In the genomic region with DNA sequence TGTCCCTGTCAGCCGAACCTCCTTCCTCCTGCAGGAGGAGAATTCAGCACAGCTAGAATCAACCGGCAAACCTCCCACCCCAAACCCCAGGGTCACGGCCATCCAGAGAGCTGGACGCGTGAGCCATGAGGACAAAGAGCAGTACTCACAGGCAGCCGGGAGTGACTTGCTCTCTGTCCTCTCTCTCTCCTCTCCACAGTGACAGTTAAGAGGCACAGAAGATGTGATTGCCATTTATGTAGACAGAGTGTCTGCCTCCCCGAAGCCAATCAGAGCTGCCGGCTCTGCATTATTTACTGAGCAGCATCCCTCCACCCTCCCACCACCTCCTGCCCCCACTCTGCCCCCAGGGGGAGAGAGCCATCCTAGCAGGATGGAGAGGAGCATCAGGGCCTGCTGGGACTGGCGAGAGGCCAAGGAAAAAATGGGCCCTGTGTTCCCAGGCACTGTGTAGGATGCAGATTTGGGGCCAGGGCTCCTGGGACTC, we compare ENCODE assay signal across 1 cellular context.
TF ChIP-seq lines count a peak whose summit lies in the region.

No MANE protein-coding gene starts in this region.

TF ChIP-seq in HepG2, 621 proteins besides CTCF, POLR2A, EP300 and RAD21 (continued from another document and continues in another):
- TF ChIP-seq, protein P1, sequence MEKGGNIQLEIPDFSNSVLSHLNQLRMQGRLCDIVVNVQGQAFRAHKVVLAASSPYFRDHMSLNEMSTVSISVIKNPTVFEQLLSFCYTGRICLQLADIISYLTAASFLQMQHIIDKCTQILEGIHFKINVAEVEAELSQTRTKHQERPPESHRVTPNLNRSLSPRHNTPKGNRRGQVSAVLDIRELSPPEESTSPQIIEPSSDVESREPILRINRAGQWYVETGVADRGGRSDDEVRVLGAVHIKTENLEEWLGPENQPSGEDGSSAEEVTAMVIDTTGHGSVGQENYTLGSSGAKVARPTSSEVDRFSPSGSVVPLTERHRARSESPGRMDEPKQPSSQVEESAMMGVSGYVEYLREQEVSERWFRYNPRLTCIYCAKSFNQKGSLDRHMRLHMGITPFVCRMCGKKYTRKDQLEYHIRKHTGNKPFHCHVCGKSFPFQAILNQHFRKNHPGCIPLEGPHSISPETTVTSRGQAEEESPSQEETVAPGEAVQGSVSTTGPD (CRISPR knock-in tag; IDR thresholded peaks at IDR 0.05), result no peak
- TF ChIP-seq KLF15 (CRISPR knock-in tag; IDR thresholded peaks at IDR 0.05; ENCODE audit: borderline replicate concordance) (no peak), TFE3 (CRISPR knock-in tag; IDR thresholded peaks at IDR 0.05) (0 out of 2 replicates have a peak, but pooled peaks have one; percentile 26), RCOR2 (CRISPR knock-in tag; IDR thresholded peaks at IDR 0.05) (0 out of 2 replicates have a peak, but pooled peaks have one; percentile 37), NFKBIZ (CRISPR knock-in tag; IDR thresholded peaks at IDR 0.05) (no peak), ELF4 (CRISPR knock-in tag; IDR thresholded peaks at IDR 0.05; ENCODE audit: borderline replicate concordance) (no peak), RAD51 (IDR thresholded peaks at IDR 0.05; ENCODE audit: borderline replicate concordance) (no peak), ZSCAN29 (CRISPR knock-in tag; conservative IDR thresholded peaks at IDR 0.05) (no peak), SSRP1 (CRISPR knock-in tag; IDR thresholded peaks at IDR 0.05) (no peak), SMARCC2 (IDR thresholded peaks at IDR 0.05) (no peak), WIZ (CRISPR knock-in tag; IDR thresholded peaks at IDR 0.05) (no peak), GTF2F1 (IDR thresholded peaks at IDR 0.05; ENCODE audit: low read length) (no peak), ZNF746 (CRISPR knock-in tag; IDR thresholded peaks at IDR 0.05) (peak; percentile 57; the same call in 1 of the 2 replicates), SNAPC2 (CRISPR knock-in tag; IDR thresholded peaks at IDR 0.05) (no peak), BRD4 (CRISPR knock-in tag; IDR thresholded peaks at IDR 0.05) (no peak), ZNF773 (CRISPR knock-in tag; IDR thresholded peaks at IDR 0.05; ENCODE audit: borderline replicate concordance) (no peak), ZNF142 (CRISPR knock-in tag; IDR thresholded peaks at IDR 0.05) (no peak), ZMAT3 (CRISPR knock-in tag; conservative IDR thresholded peaks at IDR 0.05) (no peak), BCL6 (CRISPR knock-in tag; IDR thresholded peaks at IDR 0.05) (peak; percentile 49), NR2F1 (CRISPR knock-in tag; IDR thresholded peaks at IDR 0.05) (peak; percentile 73 to 78), KLF11 (CRISPR knock-in tag; IDR thresholded peaks at IDR 0.05) (no peak), ZNF891 (CRISPR knock-in tag; IDR thresholded peaks at IDR 0.05) (peak; percentile 30), MXD1 (CRISPR knock-in tag; IDR thresholded peaks at IDR 0.05) (no peak), ATRX (CRISPR knock-in tag; IDR thresholded peaks at IDR 0.05; ENCODE audit: borderline replicate concordance) (no peak), ELF3 (CRISPR knock-in tag; IDR thresholded peaks at IDR 0.05) (0 out of 2 replicates have a peak, but pooled peaks have one; percentile 22), ZSCAN22 (CRISPR knock-in tag; IDR thresholded peaks at IDR 0.05) (no peak), ZNF484 (CRISPR knock-in tag; IDR thresholded peaks at IDR 0.05; ENCODE audit: borderline replicate concordance, low read depth) (no peak), KDM6A (CRISPR knock-in tag; IDR thresholded peaks at IDR 0.05; ENCODE audit: low read depth) (no peak), PAF1 (CRISPR knock-in tag; IDR thresholded peaks at IDR 0.05) (no peak), TOE1 (CRISPR knock-in tag; IDR thresholded peaks at IDR 0.05) (no peak), MAF1 (CRISPR knock-in tag; IDR thresholded peaks at IDR 0.05; ENCODE audit: borderline replicate concordance) (no peak), ZFP90 (CRISPR knock-in tag; IDR thresholded peaks at IDR 0.05; ENCODE audit: borderline replicate concordance) (no peak), GTF3A (CRISPR knock-in tag; conservative IDR thresholded peaks at IDR 0.05) (no peak), ZGPAT (CRISPR knock-in tag; IDR thresholded peaks at IDR 0.05) (0 out of 2 replicates have a peak, but pooled peaks have one; percentile 25)
- TF ChIP-seq, protein P2, sequence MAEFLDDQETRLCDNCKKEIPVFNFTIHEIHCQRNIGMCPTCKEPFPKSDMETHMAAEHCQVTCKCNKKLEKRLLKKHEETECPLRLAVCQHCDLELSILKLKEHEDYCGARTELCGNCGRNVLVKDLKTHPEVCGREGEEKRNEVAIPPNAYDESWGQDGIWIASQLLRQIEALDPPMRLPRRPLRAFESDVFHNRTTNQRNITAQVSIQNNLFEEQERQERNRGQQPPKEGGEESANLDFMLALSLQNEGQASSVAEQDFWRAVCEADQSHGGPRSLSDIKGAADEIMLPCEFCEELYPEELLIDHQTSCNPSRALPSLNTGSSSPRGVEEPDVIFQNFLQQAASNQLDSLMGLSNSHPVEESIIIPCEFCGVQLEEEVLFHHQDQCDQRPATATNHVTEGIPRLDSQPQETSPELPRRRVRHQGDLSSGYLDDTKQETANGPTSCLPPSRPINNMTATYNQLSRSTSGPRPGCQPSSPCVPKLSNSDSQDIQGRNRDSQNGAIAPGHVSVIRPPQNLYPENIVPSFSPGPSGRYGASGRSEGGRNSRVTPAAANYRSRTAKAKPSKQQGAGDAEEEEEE (CRISPR knock-in tag; IDR thresholded peaks at IDR 0.05; ENCODE audit: borderline replicate concordance), result no peak
- TF ChIP-seq, protein P3, sequence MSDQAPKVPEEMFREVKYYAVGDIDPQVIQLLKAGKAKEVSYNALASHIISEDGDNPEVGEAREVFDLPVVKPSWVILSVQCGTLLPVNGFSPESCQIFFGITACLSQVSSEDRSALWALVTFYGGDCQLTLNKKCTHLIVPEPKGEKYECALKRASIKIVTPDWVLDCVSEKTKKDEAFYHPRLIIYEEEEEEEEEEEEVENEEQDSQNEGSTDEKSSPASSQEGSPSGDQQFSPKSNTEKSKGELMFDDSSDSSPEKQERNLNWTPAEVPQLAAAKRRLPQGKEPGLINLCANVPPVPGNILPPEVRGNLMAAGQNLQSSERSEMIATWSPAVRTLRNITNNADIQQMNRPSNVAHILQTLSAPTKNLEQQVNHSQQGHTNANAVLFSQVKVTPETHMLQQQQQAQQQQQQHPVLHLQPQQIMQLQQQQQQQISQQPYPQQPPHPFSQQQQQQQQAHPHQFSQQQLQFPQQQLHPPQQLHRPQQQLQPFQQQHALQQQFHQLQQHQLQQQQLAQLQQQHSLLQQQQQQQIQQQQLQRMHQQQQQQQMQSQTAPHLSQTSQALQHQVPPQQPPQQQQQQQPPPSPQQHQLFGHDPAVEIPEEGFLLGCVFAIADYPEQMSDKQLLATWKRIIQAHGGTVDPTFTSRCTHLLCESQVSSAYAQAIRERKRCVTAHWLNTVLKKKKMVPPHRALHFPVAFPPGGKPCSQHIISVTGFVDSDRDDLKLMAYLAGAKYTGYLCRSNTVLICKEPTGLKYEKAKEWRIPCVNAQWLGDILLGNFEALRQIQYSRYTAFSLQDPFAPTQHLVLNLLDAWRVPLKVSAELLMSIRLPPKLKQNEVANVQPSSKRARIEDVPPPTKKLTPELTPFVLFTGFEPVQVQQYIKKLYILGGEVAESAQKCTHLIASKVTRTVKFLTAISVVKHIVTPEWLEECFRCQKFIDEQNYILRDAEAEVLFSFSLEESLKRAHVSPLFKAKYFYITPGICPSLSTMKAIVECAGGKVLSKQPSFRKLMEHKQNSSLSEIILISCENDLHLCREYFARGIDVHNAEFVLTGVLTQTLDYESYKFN (CRISPR knock-in tag; conservative IDR thresholded peaks at IDR 0.05), result peak; percentile 73
- TF ChIP-seq, protein P4, sequence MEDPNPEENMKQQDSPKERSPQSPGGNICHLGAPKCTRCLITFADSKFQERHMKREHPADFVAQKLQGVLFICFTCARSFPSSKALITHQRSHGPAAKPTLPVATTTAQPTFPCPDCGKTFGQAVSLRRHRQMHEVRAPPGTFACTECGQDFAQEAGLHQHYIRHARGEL (CRISPR knock-in tag; IDR thresholded peaks at IDR 0.05), result no peak
- TF ChIP-seq, protein P5, sequence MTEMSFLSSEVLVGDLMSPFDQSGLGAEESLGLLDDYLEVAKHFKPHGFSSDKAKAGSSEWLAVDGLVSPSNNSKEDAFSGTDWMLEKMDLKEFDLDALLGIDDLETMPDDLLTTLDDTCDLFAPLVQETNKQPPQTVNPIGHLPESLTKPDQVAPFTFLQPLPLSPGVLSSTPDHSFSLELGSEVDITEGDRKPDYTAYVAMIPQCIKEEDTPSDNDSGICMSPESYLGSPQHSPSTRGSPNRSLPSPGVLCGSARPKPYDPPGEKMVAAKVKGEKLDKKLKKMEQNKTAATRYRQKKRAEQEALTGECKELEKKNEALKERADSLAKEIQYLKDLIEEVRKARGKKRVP (CRISPR knock-in tag; IDR thresholded peaks at IDR 0.05), result no peak
